Comparison of ENCODE assay signal across 1 cellular context in the genomic region with DNA sequence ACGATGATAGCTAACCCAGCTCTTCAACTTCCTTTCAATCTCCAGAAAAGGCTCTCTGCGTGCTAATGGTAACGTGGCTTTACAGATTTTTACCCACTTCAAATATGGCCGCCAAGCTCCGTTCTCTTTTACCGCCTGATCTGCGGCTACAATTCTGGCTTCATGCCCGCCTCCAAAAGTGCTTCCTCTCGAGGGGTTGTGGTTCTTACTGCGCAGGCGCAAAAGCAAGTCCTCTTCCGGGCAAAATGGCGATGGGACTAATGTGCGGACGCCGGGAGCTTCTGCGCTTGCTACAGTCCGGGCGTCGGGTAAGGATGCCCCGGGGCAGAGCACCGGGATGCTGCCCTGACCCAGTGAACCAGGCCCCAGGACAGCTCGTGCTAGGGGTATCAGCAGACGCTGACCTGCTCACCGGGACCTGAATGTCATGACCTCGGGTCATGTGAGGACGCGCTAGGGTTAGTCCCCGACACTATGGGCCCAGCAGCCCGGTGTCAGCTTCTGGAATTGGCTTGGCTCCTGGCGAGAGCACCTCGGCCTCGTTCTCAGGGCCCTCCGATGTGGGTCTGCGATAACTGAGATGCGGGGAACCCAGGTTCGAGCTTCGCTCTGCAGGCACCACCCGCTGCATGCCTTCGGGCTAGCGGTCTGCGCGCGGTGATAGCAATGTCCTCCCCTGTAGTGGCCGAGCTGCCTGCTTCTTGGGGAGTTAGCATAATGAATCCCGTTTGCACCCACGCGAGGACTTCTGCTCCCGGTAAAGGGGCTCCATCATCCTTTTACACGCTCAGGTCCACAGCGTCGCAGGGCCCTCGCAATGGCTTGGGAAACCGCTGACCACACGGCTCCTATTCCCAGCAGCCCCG.
A peak's percentile ranks its signal among the peaks of the same experiment; 100 is the strongest.
TF ChIP-seq lines count a peak whose summit lies in the region.

A gene (plus strand): TSS at position 232 of the 866 bp plus-strand sequence. CDS start 14 bp downstream, at position 246.

TF ChIP-seq in HepG2, 621 proteins besides CTCF, POLR2A, EP300 and RAD21 (continued from another document and continues in another):
- TF ChIP-seq ZSCAN29 (CRISPR knock-in tag; conservative IDR thresholded peaks at IDR 0.05) (peak; percentile 94; the same call in 1 of the 2 replicates), ZMYM2 (CRISPR knock-in tag; IDR thresholded peaks at IDR 0.05) (peak; percentile 72; the same call in 1 of the 2 replicates), PITX1 (CRISPR knock-in tag; IDR thresholded peaks at IDR 0.05) (peak; percentile 80), KDM5B (CRISPR knock-in tag; IDR thresholded peaks at IDR 0.05; ENCODE audit: borderline replicate concordance) (peak; percentile 99), RAD51 (IDR thresholded peaks at IDR 0.05; ENCODE audit: borderline replicate concordance) (no peak), HES4 (CRISPR knock-in tag; IDR thresholded peaks at IDR 0.05; ENCODE audit: borderline replicate concordance) (peak; percentile 90; the same call in 1 of the 2 replicates), DPF2 (CRISPR knock-in tag; IDR thresholded peaks at IDR 0.05; ENCODE audit: borderline replicate concordance, low read depth) (peak; percentile 23; the same call in 1 of the 2 replicates), MATR3 (CRISPR knock-in tag; IDR thresholded peaks at IDR 0.05) (0 out of 2 replicates have a peak, but pooled peaks have one; percentile 7), MLLT10 (CRISPR knock-in tag; IDR thresholded peaks at IDR 0.05) (no peak), ZNF292 (CRISPR knock-in tag; IDR thresholded peaks at IDR 0.05; ENCODE audit: borderline replicate concordance, low read depth) (peak; percentile 90; the same call in 1 of the 2 replicates), FIP1L1 (IDR thresholded peaks at IDR 0.05; ENCODE audit: borderline replicate concordance, insufficient read depth, low read depth, low read length) (0 out of 2 replicates have a peak, but pooled peaks have one; percentile 66), RBM22 (optimal IDR thresholded peaks at IDR 0.05; ENCODE audit: low read length) (no peak), GLI4 (CRISPR knock-in tag; IDR thresholded peaks at IDR 0.05; ENCODE audit: borderline replicate concordance) (peak; percentile 94; the same call in 1 of the 2 replicates), HMGA1 (CRISPR knock-in tag; conservative IDR thresholded peaks at IDR 0.05) (no peak), ZNF619 (CRISPR knock-in tag; IDR thresholded peaks at IDR 0.05) (peak; percentile 97; the same call in 1 of the 2 replicates), NFIC (IDR thresholded peaks at IDR 0.05; ENCODE audit: low read length) (peak; percentile 83), PAF1 (CRISPR knock-in tag; IDR thresholded peaks at IDR 0.05) (peak; percentile 41; the same call in 1 of the 2 replicates), CHD2 (IDR thresholded peaks at IDR 0.05; ENCODE audit: low read depth, low read length) (peak; percentile 37), MEIS2 (CRISPR knock-in tag; IDR thresholded peaks at IDR 0.05) (peak; percentile 46), ZKSCAN1 (IDR thresholded peaks at IDR 0.05; ENCODE audit: low read length) (no peak), MAZ (IDR thresholded peaks at IDR 0.05; ENCODE audit: borderline replicate concordance, low read depth, low read length) (peak; percentile 57; the same call in 1 of the 2 replicates), MAZ (CRISPR knock-in tag; IDR thresholded peaks at IDR 0.05; ENCODE audit: low read depth) (peak; percentile 96; the same call in 1 of the 2 replicates), NR1H2 (CRISPR knock-in tag; IDR thresholded peaks at IDR 0.05; ENCODE audit: borderline replicate concordance, low read depth) (0 out of 2 replicates have a peak, but pooled peaks have one; percentile 23), ZNF562 (CRISPR knock-in tag; IDR thresholded peaks at IDR 0.05; ENCODE audit: borderline replicate concordance) (no peak), HIVEP1 (CRISPR knock-in tag; IDR thresholded peaks at IDR 0.05) (peak; percentile 97), PCBP2 (optimal IDR thresholded peaks at IDR 0.05; ENCODE audit: low read depth, low read length, poor library complexity, severe bottlenecking) (no peak), ZNF326 (CRISPR knock-in tag; IDR thresholded peaks at IDR 0.05; ENCODE audit: borderline replicate concordance) (peak; percentile 64; the same call in 1 of the 2 replicates), ZNF878 (CRISPR knock-in tag; IDR thresholded peaks at IDR 0.05) (peak; percentile 96), KLF13 (CRISPR knock-in tag; IDR thresholded peaks at IDR 0.05) (peak; percentile 95), NFYC (CRISPR knock-in tag; IDR thresholded peaks at IDR 0.05) (peak; percentile 59)
- TF ChIP-seq, protein P1, sequence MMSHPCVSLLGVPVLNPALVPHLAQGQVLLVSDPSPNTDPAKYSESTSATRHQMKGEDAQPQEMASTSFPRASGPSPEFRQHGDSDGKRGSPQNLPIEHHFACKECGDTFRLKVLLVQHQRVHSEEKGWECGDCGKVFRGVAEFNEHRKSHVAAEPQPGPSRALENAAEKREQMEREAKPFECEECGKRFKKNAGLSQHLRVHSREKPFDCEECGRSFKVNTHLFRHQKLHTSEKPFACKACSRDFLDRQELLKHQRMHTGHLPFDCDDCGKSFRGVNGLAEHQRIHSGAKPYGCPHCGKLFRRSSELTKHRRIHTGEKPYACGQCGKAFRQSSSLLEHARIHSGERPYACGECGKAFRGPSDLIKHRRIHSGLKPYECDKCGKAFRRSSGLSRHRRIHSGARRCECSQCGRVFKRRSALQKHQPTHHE (CRISPR knock-in tag; IDR thresholded peaks at IDR 0.05; ENCODE audit: borderline replicate concordance) = peak; percentile 99
- TF ChIP-seq, protein P2, sequence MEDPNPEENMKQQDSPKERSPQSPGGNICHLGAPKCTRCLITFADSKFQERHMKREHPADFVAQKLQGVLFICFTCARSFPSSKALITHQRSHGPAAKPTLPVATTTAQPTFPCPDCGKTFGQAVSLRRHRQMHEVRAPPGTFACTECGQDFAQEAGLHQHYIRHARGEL (CRISPR knock-in tag; IDR thresholded peaks at IDR 0.05) = peak; percentile 94
- TF ChIP-seq, protein P3, sequence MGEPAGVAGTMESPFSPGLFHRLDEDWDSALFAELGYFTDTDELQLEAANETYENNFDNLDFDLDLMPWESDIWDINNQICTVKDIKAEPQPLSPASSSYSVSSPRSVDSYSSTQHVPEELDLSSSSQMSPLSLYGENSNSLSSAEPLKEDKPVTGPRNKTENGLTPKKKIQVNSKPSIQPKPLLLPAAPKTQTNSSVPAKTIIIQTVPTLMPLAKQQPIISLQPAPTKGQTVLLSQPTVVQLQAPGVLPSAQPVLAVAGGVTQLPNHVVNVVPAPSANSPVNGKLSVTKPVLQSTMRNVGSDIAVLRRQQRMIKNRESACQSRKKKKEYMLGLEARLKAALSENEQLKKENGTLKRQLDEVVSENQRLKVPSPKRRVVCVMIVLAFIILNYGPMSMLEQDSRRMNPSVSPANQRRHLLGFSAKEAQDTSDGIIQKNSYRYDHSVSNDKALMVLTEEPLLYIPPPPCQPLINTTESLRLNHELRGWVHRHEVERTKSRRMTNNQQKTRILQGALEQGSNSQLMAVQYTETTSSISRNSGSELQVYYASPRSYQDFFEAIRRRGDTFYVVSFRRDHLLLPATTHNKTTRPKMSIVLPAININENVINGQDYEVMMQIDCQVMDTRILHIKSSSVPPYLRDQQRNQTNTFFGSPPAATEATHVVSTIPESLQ (CRISPR knock-in tag; conservative IDR thresholded peaks at IDR 0.05) = peak; percentile 52; the same call in 1 of the 2 replicates
- TF ChIP-seq, protein P4, sequence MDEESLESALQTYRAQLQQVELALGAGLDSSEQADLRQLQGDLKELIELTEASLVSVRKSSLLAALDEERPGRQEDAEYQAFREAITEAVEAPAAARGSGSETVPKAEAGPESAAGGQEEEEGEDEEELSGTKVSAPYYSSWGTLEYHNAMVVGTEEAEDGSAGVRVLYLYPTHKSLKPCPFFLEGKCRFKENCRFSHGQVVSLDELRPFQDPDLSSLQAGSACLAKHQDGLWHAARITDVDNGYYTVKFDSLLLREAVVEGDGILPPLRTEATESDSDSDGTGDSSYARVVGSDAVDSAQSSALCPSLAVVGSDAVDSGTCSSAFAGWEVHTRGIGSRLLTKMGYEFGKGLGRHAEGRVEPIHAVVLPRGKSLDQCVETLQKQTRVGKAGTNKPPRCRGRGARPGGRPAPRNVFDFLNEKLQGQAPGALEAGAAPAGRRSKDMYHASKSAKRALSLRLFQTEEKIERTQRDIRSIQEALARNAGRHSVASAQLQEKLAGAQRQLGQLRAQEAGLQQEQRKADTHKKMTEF (CRISPR knock-in tag; IDR thresholded peaks at IDR 0.05) = peak; percentile 98
- TF ChIP-seq, protein P5, sequence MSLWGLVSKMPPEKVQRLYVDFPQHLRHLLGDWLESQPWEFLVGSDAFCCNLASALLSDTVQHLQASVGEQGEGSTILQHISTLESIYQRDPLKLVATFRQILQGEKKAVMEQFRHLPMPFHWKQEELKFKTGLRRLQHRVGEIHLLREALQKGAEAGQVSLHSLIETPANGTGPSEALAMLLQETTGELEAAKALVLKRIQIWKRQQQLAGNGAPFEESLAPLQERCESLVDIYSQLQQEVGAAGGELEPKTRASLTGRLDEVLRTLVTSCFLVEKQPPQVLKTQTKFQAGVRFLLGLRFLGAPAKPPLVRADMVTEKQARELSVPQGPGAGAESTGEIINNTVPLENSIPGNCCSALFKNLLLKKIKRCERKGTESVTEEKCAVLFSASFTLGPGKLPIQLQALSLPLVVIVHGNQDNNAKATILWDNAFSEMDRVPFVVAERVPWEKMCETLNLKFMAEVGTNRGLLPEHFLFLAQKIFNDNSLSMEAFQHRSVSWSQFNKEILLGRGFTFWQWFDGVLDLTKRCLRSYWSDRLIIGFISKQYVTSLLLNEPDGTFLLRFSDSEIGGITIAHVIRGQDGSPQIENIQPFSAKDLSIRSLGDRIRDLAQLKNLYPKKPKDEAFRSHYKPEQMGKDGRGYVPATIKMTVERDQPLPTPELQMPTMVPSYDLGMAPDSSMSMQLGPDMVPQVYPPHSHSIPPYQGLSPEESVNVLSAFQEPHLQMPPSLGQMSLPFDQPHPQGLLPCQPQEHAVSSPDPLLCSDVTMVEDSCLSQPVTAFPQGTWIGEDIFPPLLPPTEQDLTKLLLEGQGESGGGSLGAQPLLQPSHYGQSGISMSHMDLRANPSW (CRISPR knock-in tag; IDR thresholded peaks at IDR 0.05; ENCODE audit: borderline replicate concordance) = peak; percentile 58
- TF ChIP-seq, protein P6, sequence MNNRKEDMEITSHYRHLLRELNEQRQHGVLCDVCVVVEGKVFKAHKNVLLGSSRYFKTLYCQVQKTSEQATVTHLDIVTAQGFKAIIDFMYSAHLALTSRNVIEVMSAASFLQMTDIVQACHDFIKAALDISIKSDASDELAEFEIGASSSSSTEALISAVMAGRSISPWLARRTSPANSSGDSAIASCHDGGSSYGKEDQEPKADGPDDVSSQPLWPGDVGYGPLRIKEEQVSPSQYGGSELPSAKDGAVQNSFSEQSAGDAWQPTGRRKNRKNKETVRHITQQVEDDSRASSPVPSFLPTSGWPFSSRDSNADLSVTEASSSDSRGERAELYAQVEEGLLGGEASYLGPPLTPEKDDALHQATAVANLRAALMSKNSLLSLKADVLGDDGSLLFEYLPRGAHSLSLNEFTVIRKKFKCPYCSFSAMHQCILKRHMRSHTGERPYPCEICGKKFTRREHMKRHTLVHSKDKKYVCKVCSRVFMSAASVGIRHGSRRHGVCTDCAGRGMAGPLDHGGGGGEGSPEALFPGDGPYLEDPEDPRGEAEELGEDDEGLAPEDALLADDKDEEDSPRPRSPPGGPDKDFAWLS (CRISPR knock-in tag; IDR thresholded peaks at IDR 0.05; ENCODE audit: borderline replicate concordance) = peak; percentile 90
- TF ChIP-seq, protein P7, sequence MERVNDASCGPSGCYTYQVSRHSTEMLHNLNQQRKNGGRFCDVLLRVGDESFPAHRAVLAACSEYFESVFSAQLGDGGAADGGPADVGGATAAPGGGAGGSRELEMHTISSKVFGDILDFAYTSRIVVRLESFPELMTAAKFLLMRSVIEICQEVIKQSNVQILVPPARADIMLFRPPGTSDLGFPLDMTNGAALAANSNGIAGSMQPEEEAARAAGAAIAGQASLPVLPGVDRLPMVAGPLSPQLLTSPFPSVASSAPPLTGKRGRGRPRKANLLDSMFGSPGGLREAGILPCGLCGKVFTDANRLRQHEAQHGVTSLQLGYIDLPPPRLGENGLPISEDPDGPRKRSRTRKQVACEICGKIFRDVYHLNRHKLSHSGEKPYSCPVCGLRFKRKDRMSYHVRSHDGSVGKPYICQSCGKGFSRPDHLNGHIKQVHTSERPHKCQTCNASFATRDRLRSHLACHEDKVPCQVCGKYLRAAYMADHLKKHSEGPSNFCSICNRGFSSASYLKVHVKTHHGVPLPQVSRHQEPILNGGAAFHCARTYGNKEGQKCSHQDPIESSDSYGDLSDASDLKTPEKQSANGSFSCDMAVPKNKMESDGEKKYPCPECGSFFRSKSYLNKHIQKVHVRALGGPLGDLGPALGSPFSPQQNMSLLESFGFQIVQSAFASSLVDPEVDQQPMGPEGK (CRISPR knock-in tag; IDR thresholded peaks at IDR 0.05) = 0 out of 2 replicates have a peak, but pooled peaks have one; percentile 34
- TF ChIP-seq, protein P8, sequence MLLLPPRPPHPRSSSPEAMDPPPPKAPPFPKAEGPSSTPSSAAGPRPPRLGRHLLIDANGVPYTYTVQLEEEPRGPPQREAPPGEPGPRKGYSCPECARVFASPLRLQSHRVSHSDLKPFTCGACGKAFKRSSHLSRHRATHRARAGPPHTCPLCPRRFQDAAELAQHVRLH (CRISPR knock-in tag; IDR thresholded peaks at IDR 0.05; ENCODE audit: borderline replicate concordance, low read depth) = peak; percentile 99
- TF ChIP-seq, protein P9, sequence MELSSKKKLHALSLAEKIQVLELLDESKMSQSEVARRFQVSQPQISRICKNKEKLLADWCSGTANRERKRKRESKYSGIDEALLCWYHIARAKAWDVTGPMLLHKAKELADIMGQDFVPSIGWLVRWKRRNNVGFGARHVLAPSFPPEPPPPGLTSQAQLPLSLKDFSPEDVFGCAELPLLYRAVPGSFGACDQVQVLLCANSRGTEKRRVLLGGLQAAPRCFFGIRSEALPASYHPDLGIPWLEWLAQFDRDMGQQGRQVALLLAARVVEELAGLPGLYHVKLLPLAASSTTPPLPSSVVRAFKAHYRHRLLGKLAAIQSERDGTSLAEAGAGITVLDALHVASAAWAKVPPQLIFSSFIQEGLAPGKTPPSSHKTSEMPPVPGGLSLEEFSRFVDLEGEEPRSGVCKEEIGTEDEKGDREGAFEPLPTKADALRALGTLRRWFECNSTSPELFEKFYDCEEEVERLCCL (CRISPR knock-in tag; IDR thresholded peaks at IDR 0.05; ENCODE audit: borderline replicate concordance) = peak; percentile 98; the same call in 1 of the 2 replicates
- TF ChIP-seq, protein P10, sequence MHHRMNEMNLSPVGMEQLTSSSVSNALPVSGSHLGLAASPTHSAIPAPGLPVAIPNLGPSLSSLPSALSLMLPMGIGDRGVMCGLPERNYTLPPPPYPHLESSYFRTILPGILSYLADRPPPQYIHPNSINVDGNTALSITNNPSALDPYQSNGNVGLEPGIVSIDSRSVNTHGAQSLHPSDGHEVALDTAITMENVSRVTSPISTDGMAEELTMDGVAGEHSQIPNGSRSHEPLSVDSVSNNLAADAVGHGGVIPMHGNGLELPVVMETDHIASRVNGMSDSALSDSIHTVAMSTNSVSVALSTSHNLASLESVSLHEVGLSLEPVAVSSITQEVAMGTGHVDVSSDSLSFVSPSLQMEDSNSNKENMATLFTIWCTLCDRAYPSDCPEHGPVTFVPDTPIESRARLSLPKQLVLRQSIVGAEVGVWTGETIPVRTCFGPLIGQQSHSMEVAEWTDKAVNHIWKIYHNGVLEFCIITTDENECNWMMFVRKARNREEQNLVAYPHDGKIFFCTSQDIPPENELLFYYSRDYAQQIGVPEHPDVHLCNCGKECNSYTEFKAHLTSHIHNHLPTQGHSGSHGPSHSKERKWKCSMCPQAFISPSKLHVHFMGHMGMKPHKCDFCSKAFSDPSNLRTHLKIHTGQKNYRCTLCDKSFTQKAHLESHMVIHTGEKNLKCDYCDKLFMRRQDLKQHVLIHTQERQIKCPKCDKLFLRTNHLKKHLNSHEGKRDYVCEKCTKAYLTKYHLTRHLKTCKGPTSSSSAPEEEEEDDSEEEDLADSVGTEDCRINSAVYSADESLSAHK (CRISPR knock-in tag; IDR thresholded peaks at IDR 0.05; ENCODE audit: borderline replicate concordance) = peak; percentile 57
